ENCODE assay signal across 1 cellular context in the genomic region with DNA sequence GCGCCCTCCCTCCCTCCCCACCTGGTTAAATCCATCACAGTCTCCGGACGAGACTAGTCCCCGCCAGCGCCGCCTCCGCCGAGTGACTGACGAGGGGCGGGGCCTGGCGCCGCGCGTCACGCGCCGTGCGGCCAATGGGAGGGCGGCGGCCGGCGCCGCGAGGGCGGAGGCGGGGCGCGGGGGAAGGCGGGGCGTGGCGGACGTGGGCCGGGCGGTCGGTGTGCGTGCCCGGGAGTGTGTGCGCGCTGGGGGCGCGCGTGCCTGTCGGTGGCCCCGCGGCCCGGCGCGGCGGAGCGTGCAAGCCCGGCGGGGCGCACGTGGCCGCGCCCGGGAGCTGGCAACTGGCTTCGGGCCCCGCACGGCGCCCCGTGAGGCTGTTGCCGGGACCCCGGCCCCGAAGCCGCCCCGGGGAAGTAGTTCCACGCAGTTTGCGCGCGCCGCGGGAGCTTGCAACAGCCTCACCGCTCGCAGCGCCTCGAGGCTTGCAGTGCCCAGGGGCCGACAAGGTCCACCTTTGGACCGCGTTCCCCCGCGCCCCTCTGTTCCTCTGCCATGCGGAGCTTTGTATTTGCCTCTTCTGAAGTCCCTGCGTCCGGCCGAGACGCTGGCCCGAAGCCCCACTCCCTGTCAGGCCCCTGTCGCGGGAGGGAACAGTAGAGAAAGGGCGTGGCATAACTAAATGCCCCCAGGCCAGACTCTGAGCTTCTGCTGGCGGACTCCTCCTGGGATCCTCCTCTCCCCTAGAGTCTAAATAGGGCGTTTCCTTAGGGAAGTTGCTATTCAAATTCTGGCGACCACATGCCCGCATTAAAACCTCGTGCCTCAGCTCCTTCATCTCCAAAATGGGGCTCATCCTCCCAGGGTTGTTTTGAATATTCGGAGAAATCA.
TF ChIP-seq lines count a peak whose summit lies in the region.

No MANE protein-coding gene starts in this region.

TF ChIP-seq in HEK293, 187 proteins besides CTCF, POLR2A, EP300 and RAD21 (continued from another document):
- TF ChIP-seq, protein P1, sequence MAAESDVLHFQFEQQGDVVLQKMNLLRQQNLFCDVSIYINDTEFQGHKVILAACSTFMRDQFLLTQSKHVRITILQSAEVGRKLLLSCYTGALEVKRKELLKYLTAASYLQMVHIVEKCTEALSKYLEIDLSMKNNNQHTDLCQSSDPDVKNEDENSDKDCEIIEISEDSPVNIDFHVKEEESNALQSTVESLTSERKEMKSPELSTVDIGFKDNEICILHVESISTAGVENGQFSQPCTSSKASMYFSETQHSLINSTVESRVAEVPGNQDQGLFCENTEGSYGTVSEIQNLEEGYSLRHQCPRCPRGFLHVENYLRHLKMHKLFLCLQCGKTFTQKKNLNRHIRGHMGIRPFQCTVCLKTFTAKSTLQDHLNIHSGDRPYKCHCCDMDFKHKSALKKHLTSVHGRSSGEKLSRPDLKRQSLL (tag by site-specific recombination; IDR thresholded peaks at IDR 0.05), result no peak
- peak; percentile 22; the same call in 1 of the 2 replicates for TF ChIP-seq SP2 (tag by site-specific recombination; IDR thresholded peaks at IDR 0.05)
- TF ChIP-seq ZNF660 (tag by site-specific recombination; IDR thresholded peaks at IDR 0.05), result no peak
- TF ChIP-seq ZNF174 (tag by site-specific recombination; IDR thresholded peaks at IDR 0.05), result no peak
